1 cellular context compared by ENCODE assay signal in the genomic region with DNA sequence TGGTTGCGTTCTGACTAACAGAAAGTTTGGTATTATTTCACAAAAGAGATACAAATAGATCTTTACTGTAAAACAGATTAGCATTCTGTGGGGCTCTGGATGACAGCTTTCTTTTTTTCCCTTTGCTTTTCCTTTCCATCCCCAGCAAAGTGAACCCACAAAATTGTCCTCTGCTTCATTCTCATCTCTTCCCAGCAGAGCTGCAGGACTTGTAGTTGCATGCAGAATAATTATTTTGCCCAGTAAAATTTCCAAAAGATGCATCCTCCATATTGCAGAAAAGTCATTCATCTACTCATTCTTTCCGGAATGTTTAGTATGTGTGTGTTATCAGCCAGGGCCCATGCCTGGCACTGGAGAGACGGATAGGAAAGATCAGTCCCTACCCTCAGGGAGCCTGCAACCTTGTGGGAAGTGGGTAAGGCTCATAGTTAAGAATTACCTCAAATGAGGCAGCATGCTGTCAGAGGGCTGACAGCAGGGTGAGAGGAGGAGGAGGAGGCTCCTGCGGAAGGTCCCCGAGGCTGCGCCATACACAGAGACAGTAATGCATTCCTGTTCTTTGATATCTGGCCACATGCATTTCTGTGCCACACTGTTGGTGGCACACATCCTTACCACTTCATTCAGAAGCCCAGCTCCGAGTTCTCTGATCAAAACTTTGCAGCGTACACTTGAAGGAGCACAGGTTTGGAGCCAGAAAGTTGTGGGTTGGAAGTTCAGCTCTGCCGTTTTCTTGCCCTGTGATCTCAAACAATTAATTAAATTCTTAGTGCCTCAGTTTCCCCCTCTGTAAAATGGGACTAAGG.
TF ChIP-seq lines count a peak whose summit lies in the region.

No MANE protein-coding gene starts in this region.

TF ChIP-seq in H1, 55 proteins besides CTCF, POLR2A, EP300 and RAD21:
- TF ChIP-seq MAFK (IDR thresholded peaks at IDR 0.05; ENCODE audit: low read depth, low read length) = no peak
- no peak for TF ChIP-seq CBX8 (IDR thresholded peaks at IDR 0.05; ENCODE audit: borderline replicate concordance, low read depth, low read length)
- TF ChIP-seq CREB1 (IDR thresholded peaks at IDR 0.05) = no peak
- TF ChIP-seq NRF1 (IDR thresholded peaks at IDR 0.05; ENCODE audit: low read depth, low read length) = no peak
- no peak for TF ChIP-seq TEAD4 (IDR thresholded peaks at IDR 0.05; ENCODE audit: low read depth, low read length)
- TF ChIP-seq TBP (IDR thresholded peaks at IDR 0.05; ENCODE audit: low read depth, low read length) = no peak
- TF ChIP-seq, protein P1, sequence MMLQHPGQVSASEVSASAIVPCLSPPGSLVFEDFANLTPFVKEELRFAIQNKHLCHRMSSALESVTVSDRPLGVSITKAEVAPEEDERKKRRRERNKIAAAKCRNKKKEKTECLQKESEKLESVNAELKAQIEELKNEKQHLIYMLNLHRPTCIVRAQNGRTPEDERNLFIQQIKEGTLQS (IDR thresholded peaks at IDR 0.05; ENCODE audit: insufficient read depth, low read depth, low read length) = no peak
- TF ChIP-seq RNF2 (IDR thresholded peaks at IDR 0.05; ENCODE audit: borderline replicate concordance, low read depth, low read length, missing control alignments, poor library complexity, severe bottlenecking) = no peak
- TF ChIP-seq CEBPB (IDR thresholded peaks at IDR 0.05; ENCODE audit: low read depth, low read length) = no peak
- TF ChIP-seq CHD2 (IDR thresholded peaks at IDR 0.05; ENCODE audit: low read length) = no peak
- no peak for TF ChIP-seq HDAC2 (IDR thresholded peaks at IDR 0.05; ENCODE audit: borderline replicate concordance in 1 of 2, low read depth in 2 of 2, low read length in 2 of 2)
- TF ChIP-seq POLR2AphosphoS5 (IDR thresholded peaks at IDR 0.05; ENCODE audit: low read depth, low read length) = no peak
- TF ChIP-seq CBX5 (IDR thresholded peaks at IDR 0.05; ENCODE audit: low read depth, low read length) = no peak
- TF ChIP-seq TCF12 (IDR thresholded peaks at IDR 0.05; ENCODE audit: low read depth, low read length) = no peak
- TF ChIP-seq ASH2L (IDR thresholded peaks at IDR 0.05; ENCODE audit: low read length) = no peak
